ENCODE assay signal across 30 cellular contexts in genomic region chr18:45060102-45060501, GRCh38.
DNase-seq lines count a peak whose midpoint lies in the region; ATAC-seq, FAIRE-seq and TF ChIP-seq lines count a peak whose summit lies in the region.
"Had no signal": no experiment of that assay in that cellular context is flagged by ENCODE, and none has a peak within 500 bp of the region (broad histone marks: within the 10 kb centered on the region; RNA-seq: fewer than 3 reads in every experiment).

No MANE protein-coding gene starts in this region.

- DNase-seq in A549 (ENCODE audit: low read depth in 1 of 2, low spot score in 1 of 2) (no peak), KBM-7 (peak; percentile 29), RPMI7951 (ENCODE audit: low read depth) (peak; percentile 10), fibroblast of pulmonary artery (ENCODE audit: low read depth) (peak; percentile 3), iPS-NIHi7 (ENCODE audit: extremely low spot score) (no peak), small intestine (no peak)
- DNase-seq in stimulated activated naive CD8-positive, alpha-beta T cell treated with anti-CD3 and anti-CD28 coated beads, Interleukin-15, Interleukin-2, amounts not matched to agents 100 U/mL and 50 U/mL, for 24 hours, result no peak
- DNase-seq in activated T-cell treated with anti-CD3 and anti-CD28 coated beads, Interleukin-2, amount 50 U/mL, for 24 hours, result no peak
- DNase-seq: activated CD4-positive, alpha-beta memory T cell treated with anti-CD3 and anti-CD28 coated beads for 36 hours; activated CD8-positive, alpha-beta memory T cell treated with anti-CD3 and anti-CD28 coated beads, Interleukin-2, amount 50 U/mL, for 4 hours; activated naive CD4-positive, alpha-beta T cell treated with anti-CD3 and anti-CD28 coated beads, Interleukin-2, amount 50 U/mL, for 16 hours; aorta; effector memory CD8-positive, alpha-beta T cell; H7; NCI-H1417 treated with DMSO at 0.1 percent for 48 hours; NCI-H2081; NCI-H345; NCI-H748 treated with DMSO at 0.1 percent for 48 hours; nephron progenitor cell; retina; SHP77; stimulated activated CD4-positive, alpha-beta T cell treated with anti-CD3 and anti-CD28 coated beads, Interleukin-2, amount 100 ng/mL, for 48 hours; substantia nigra had no signal

- no peaks in the 10 kb centered on the region for H3K36me3 Mint-ChIP-seq in activated T-cell treated with anti-CD3 and anti-CD28 coated beads, Interleukin-2, amount 50 U/mL, for 24 hours (ENCODE audit: low read depth)

- in situ Hi-C loops in KBM-7 (cut with MboI; ENCODE audit: low pct_unique_long_range_greater_than_20kb, low sequenced_read_pairs), result no loop called here

- no peak overlapping the region for H3K27ac ChIP-seq in A549
- H3K27ac ChIP-seq in small intestine (ENCODE audit: low read depth in 1 of 2, low read length in 1 of 2), result no peak overlapping the region
- H3K27ac ChIP-seq: BLaER1, coronary artery, esophagus muscularis mucosa, gastroesophageal sphincter, PC-9 had no signal

- H3K4me1 ChIP-seq in A549, result 0 out of 3 replicates have a peak, but pooled peaks cover 5% of the 10 kb centered on the region
- no peaks in the 10 kb centered on the region for H3K4me1 ChIP-seq in small intestine (ENCODE audit: control insufficient read depth in 2 of 2, insufficient read depth in 1 of 2, low read depth in 1 of 2, low read length in 1 of 2)
- H3K4me1 ChIP-seq: gastroesophageal sphincter had no signal

- H3K4me1 Mint-ChIP-seq in activated T-cell treated with anti-CD3 and anti-CD28 coated beads, Interleukin-2, amount 50 U/mL, for 24 hours (ENCODE audit: low read depth), result peaks cover 2% of the 10 kb centered on the region
- H3K4me1 Mint-ChIP-seq: activated T-helper 17 cell treated with anti-CD3 and anti-CD28 coated beads, Interleukin-2, amount 50 U/mL, for 72 hours had no signal

- no peak overlapping the region for H3K4me3 ChIP-seq in A549
- H3K4me3 ChIP-seq in fibroblast of pulmonary artery (replicated peaks; ENCODE audit: low read depth, low read length), result no peak overlapping the region
- H3K4me3 ChIP-seq in small intestine (ENCODE audit: low read depth in 1 of 2, low read length in 2 of 2), result no peak overlapping the region
- H3K4me3 ChIP-seq: BLaER1, coronary artery, esophagus muscularis mucosa, gastroesophageal sphincter, PC-9 had no signal

- TF ChIP-seq EP300 in A549 (IDR thresholded peaks at IDR 0.05), result no peak

- no peak for TF ChIP-seq RAD21 in A549 (conservative IDR thresholded peaks at IDR 0.05 in 1 of 2, IDR thresholded peaks at IDR 0.05 in 1 of 2)

- H3K36me3 ChIP-seq in small intestine (ENCODE audit: control insufficient read depth in 2 of 2, insufficient read depth in 2 of 2, low read length in 2 of 2), result no peaks in the 10 kb centered on the region

- CTCF ChIA-PET in A549 (lab: Yijun Ruan, JAX), result no interaction called here

- no peaks in the 10 kb centered on the region for H3K9me3 Mint-ChIP-seq in activated T-cell treated with anti-CD3 and anti-CD28 coated beads, Interleukin-2, amount 50 U/mL, for 24 hours
- H3K9me3 Mint-ChIP-seq: activated CD4-positive, alpha-beta memory T cell treated with anti-CD3 and anti-CD28 coated beads for 36 hours; activated T-helper 17 cell treated with anti-CD3 and anti-CD28 coated beads, Interleukin-2, amount 50 U/mL, for 72 hours; effector memory CD8-positive, alpha-beta T cell; type B pancreatic cell had no signal

- H3K9me3 ChIP-seq in A549 (no peaks in the 10 kb centered on the region), small intestine (ENCODE audit: control insufficient read depth, low read depth) (no peaks in the 10 kb centered on the region)
- H3K9me3 ChIP-seq: esophagus muscularis mucosa, gastroesophageal sphincter had no signal

- H3K4me3 Mint-ChIP-seq in activated T-cell treated with anti-CD3 and anti-CD28 coated beads, Interleukin-2, amount 50 U/mL, for 24 hours, result no peak overlapping the region
- H3K4me3 Mint-ChIP-seq: activated CD4-positive, alpha-beta memory T cell treated with anti-CD3 and anti-CD28 coated beads for 36 hours; activated T-helper 17 cell treated with anti-CD3 and anti-CD28 coated beads, Interleukin-2, amount 50 U/mL, for 72 hours; effector memory CD8-positive, alpha-beta T cell; nephron progenitor cell; type B pancreatic cell had no signal

- FAIRE-seq in A549 (lab: Jason Lieb, UNC) (no peak), small intestine (lab: Jason Lieb, UNC) (no peak)

- no peak for TF ChIP-seq CTCF in A549 (IDR thresholded peaks at IDR 0.05)
- TF ChIP-seq CTCF in fibroblast of pulmonary artery (IDR thresholded peaks at IDR 0.05; ENCODE audit: low read length, missing control alignments), result no peak

- H3K27ac Mint-ChIP-seq in activated T-cell treated with anti-CD3 and anti-CD28 coated beads, Interleukin-2, amount 50 U/mL, for 24 hours, result no peak overlapping the region
- H3K27ac Mint-ChIP-seq: activated CD4-positive, alpha-beta memory T cell treated with anti-CD3 and anti-CD28 coated beads for 36 hours; activated T-helper 17 cell treated with anti-CD3 and anti-CD28 coated beads, Interleukin-2, amount 50 U/mL, for 72 hours; effector memory CD8-positive, alpha-beta T cell; type B pancreatic cell had no signal

- no peak for TF ChIP-seq POLR2A in A549 (IDR thresholded peaks at IDR 0.05; ENCODE audit: low read length)

- H3K27me3 Mint-ChIP-seq in activated T-cell treated with anti-CD3 and anti-CD28 coated beads, Interleukin-2, amount 50 U/mL, for 24 hours, result no peaks in the 10 kb centered on the region
- H3K27me3 Mint-ChIP-seq: activated CD4-positive, alpha-beta memory T cell treated with anti-CD3 and anti-CD28 coated beads for 36 hours; effector memory CD8-positive, alpha-beta T cell; type B pancreatic cell had no signal

- H3K27me3 ChIP-seq in small intestine (ENCODE audit: control insufficient read depth in 2 of 2, insufficient read depth in 2 of 2, low read length in 2 of 2), result no peaks in the 10 kb centered on the region
- H3K27me3 ChIP-seq: BLaER1, esophagus muscularis mucosa, gastroesophageal sphincter had no signal

- ATAC-seq in A549, result no peak
- ATAC-seq in stimulated activated naive CD8-positive, alpha-beta T cell treated with anti-CD3 and anti-CD28 coated beads, Interleukin-15, Interleukin-2, amounts not matched to agents 100 U/mL and 50 U/mL, for 24 hours, result no peak
- ATAC-seq: effector memory CD8-positive, alpha-beta T cell; gastroesophageal sphincter had no signal

- POLR2A ChIA-PET in A549 (lab: Yijun Ruan, JAX), result no interaction called here

- 0 out of 3 replicates have a peak overlapping the region, but pooled peaks have one; percentile 3 for H3K4me2 ChIP-seq in A549
- H3K4me2 ChIP-seq: BLaER1, PC-9 had no signal

TF ChIP-seq in A549, 52 proteins besides CTCF, POLR2A, EP300 and RAD21:
- TF ChIP-seq HOXB5 (CRISPR knock-in tag; IDR thresholded peaks at IDR 0.05), result no peak
- TF ChIP-seq USF2 (IDR thresholded peaks at IDR 0.05), result no peak
- no peak for TF ChIP-seq MAX (IDR thresholded peaks at IDR 0.05)

Comparison
In these comparisons a context has a peak if more than half of its experiments do, and no peak if none do; other contexts are left out.
1. DNase-seq: peak in KBM-7 (single experiment), RPMI7951 (single experiment) and fibroblast of pulmonary artery (single experiment); none in A549 (0 of 2), stimulated activated naive CD8-positive, alpha-beta T cell treated with anti-CD3 and anti-CD28 coated beads, Interleukin-15, Interleukin-2, amounts not matched to agents 100 U/mL and 50 U/mL, for 24 hours (single experiment), iPS-NIHi7 (single experiment), activated T-cell treated with anti-CD3 and anti-CD28 coated beads, Interleukin-2, amount 50 U/mL, for 24 hours (single experiment) and small intestine (single experiment).